In the genomic region with DNA sequence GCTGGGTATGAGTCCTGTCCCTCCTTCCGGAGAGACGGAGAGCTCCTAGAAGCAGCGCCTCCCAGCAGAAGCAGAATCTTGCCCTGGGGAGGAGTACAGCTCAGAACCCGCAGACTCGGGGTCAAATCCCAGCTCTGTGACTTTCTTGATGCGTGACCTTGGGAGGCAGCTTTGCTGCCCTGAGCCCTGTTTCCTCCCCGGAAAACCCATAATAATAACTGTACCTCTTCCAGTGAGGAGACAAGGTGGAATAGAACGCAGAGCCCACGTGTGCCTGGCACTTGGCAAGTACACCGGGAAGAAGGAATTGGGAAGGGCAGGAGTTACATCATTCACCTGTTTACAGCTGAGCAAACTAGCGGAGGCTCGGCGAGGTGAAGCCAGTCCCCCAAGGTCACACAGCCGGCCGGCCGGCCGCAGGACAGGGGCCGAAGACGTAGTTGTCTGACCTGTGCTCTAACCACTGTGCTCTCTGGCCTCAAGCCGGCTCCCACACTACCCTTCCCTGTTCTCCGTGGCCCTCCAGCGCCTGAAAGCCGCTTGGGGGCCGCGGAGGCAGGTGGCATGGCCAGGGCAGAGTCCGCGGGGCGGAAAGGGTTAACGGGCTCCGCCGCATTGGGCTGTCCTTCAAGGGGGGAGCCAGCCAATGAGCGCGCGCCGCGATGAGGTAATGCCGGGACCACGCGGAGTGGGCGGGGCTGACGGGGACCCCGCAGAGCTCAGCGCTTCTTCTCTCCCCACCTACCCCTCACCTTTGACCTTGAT, we compare ENCODE assay signal across 8 cellular contexts.
A peak's percentile ranks its signal among the peaks of the same experiment; 100 is the strongest.
DNase-seq lines count a peak whose midpoint lies in the region; ATAC-seq and TF ChIP-seq lines count a peak whose summit lies in the region.

No MANE protein-coding gene starts in this region.

- H3K4me1 Mint-ChIP-seq in T-helper 2 cell treated with Interferon-gamma antibody and Interleukin-4, amounts not matched to agents 5 μg/mL and 100 μg/mL, for 36 hours (ENCODE audit: low read depth), result peaks cover 31% of the 10 kb centered on the region

- H2BK120ac ChIP-seq in trophoblast cell (ENCODE audit: insufficient read depth, low read length, poor library complexity), result peak overlapping the region; percentile 94

- H3K27ac ChIP-seq in trophoblast cell (ENCODE audit: low read depth, low read length) (peak overlapping the region; percentile 71), thyroid gland (peak overlapping the region; percentile 90 to 100 (median 97))

- peak overlapping the region; percentile 92 for H2AK5ac ChIP-seq in trophoblast cell (ENCODE audit: low read length)

- peaks cover 80% of the 10 kb centered on the region for H3K79me1 ChIP-seq in trophoblast cell (ENCODE audit: low read length)

- H3K79me2 ChIP-seq in trophoblast cell (ENCODE audit: control insufficient read depth, insufficient read depth, low read length, poor library complexity), result peaks cover 35% of the 10 kb centered on the region

- H3K4me1 ChIP-seq in trophoblast cell (ENCODE audit: control insufficient read depth in 1 of 2, insufficient read depth in 2 of 2, low read length in 2 of 2) (peaks cover 64 to 65% of the 10 kb centered on the region in 2 experiments), thyroid gland (peaks cover 55 to 85% of the 10 kb centered on the region in 2 donors)

- H4K12ac ChIP-seq in trophoblast cell (ENCODE audit: low read depth, low read length), result peak overlapping the region; percentile 66

- H4K8ac ChIP-seq in trophoblast cell (ENCODE audit: low read depth, low read length), result peak overlapping the region; percentile 96

- peak overlapping the region; percentile 86 for H3K14ac ChIP-seq in trophoblast cell (ENCODE audit: low read length)

- H3K27me3 Mint-ChIP-seq in T-helper 2 cell treated with Interferon-gamma antibody and Interleukin-4, amounts not matched to agents 5 μg/mL and 100 μg/mL, for 36 hours (ENCODE audit: low read depth), result no peaks in the 10 kb centered on the region

- no peak overlapping the region for H3K9ac ChIP-seq in trophoblast cell (ENCODE audit: low read length)

- peak overlapping the region; percentile 100 for H4K91ac ChIP-seq in trophoblast cell (ENCODE audit: low read depth, low read length)

- peak overlapping the region; percentile 84 for H3K4me3 Mint-ChIP-seq in T-helper 2 cell treated with Interferon-gamma antibody and Interleukin-4, amounts not matched to agents 5 μg/mL and 100 μg/mL, for 36 hours

- peak overlapping the region; percentile 98 for H2BK12ac ChIP-seq in trophoblast cell (ENCODE audit: low read length)

- H3K36me3 Mint-ChIP-seq in T-helper 2 cell treated with Interferon-gamma antibody and Interleukin-4, amounts not matched to agents 5 μg/mL and 100 μg/mL, for 36 hours (ENCODE audit: low read depth), result peaks cover 15% of the 10 kb centered on the region

- H3K27ac Mint-ChIP-seq in T-helper 2 cell treated with Interferon-gamma antibody and Interleukin-4, amounts not matched to agents 5 μg/mL and 100 μg/mL, for 36 hours, result peak overlapping the region; percentile 62

- peak; percentile 86 to 89 for ATAC-seq in left cardiac atrium
- ATAC-seq in GM18505 (IDR thresholded peaks at IDR 0.05; ENCODE audit: unreplicated experiment), result no peak

- peak overlapping the region; percentile 93 for H2BK5ac ChIP-seq in trophoblast cell (ENCODE audit: low read depth, low read length, poor library complexity)

- TF ChIP-seq POLR2A in thyroid gland (IDR thresholded peaks at IDR 0.05) (peak; percentile 22 to 69), GM18505 (IDR thresholded peaks at IDR 0.05; ENCODE audit: borderline replicate concordance, extremely low read depth, insufficient read depth, insufficient read length) (no peak)

- intact Hi-C loops in left cardiac atrium (cut with DNase I), result loop anchor here in 1 of 2 donors (5.0 kb wide), 3 partner anchors 52 to 353 kb away; no protein-coding TSS in a partner anchor
- intact Hi-C loops in thyroid gland (cut with DNase I), result no loop called here

- peak; percentile 87 for DNase-seq in GM10266 (ENCODE audit: extremely low spot score)
- peak; percentile 74 for DNase-seq in NCI-H1105 treated with DMSO at 0.1 percent for 48 hours (lab: John Stamatoyannopoulos, UW)
- DNase-seq in T-helper 2 cell treated with Interferon-gamma antibody and Interleukin-4, amounts not matched to agents 5 μg/mL and 100 μg/mL, for 36 hours (ENCODE audit: low spot score), result peak; percentile 80
- peak in 55 of 56 donors; percentile 55 to 98 (median 86) for DNase-seq in amygdala (lab: John Stamatoyannopoulos, UW)
- peak; percentile 97 for DNase-seq in left cardiac atrium
- DNase-seq in trophoblast cell, result peak; percentile 68 to 77
- DNase-seq in thyroid gland, result peak; percentile 91 to 93

- TF ChIP-seq CTCF in GM10266 (IDR thresholded peaks at IDR 0.05; ENCODE audit: control insufficient read depth, insufficient read depth, low read depth, missing control alignments) (no peak), thyroid gland (IDR thresholded peaks at IDR 0.05) (no peak)

- H3K4me3 ChIP-seq in trophoblast cell (ENCODE audit: low read depth, low read length), result no peak overlapping the region
- peak overlapping the region in 2 of 3 donors; percentile 37 to 43 for H3K4me3 ChIP-seq in thyroid gland (replicated peaks in 1 of 3)

- H3K4me2 ChIP-seq in trophoblast cell (ENCODE audit: low read length), result peak overlapping the region; percentile 71

- H3K18ac ChIP-seq in trophoblast cell (ENCODE audit: low read length), result peak overlapping the region; percentile 91

- no peaks in the 10 kb centered on the region for H3K27me3 ChIP-seq in trophoblast cell (ENCODE audit: insufficient read depth, low read length)
- H3K27me3 ChIP-seq in thyroid gland, result no peaks in the 10 kb centered on the region

- no peak overlapping the region for H3K23ac ChIP-seq in trophoblast cell (ENCODE audit: low read length)

- peak overlapping the region; percentile 38 for H2AFZ ChIP-seq in trophoblast cell (ENCODE audit: insufficient read depth, low read length, poor library complexity)

- no CpG with 5 or more reads among the region's 43 CpGs for WGBS in trophoblast cell (ENCODE audit: extremely low coverage, insufficient coverage, insufficient read length)
- 25 to 48% methylated on average over 12 to 21 of the region's 43 CpGs for WGBS in thyroid gland, 2 donors

- H3K36me3 ChIP-seq in trophoblast cell (ENCODE audit: control insufficient read depth in 1 of 2, insufficient read depth in 2 of 2, low read length in 2 of 2) (peaks cover 0 to 3% of the 10 kb centered on the region in 2 experiments), thyroid gland (no peaks in the 10 kb centered on the region)

- peak overlapping the region; percentile 80 for H3K4ac ChIP-seq in trophoblast cell (ENCODE audit: low read depth, low read length)

- no peaks in the 10 kb centered on the region for H3K9me3 Mint-ChIP-seq in T-helper 2 cell treated with Interferon-gamma antibody and Interleukin-4, amounts not matched to agents 5 μg/mL and 100 μg/mL, for 36 hours

- no peaks in the 10 kb centered on the region for H3K9me3 ChIP-seq in trophoblast cell (ENCODE audit: insufficient read depth, low read depth, low read length)
- H3K9me3 ChIP-seq in thyroid gland, result no peaks in the 10 kb centered on the region
